ENCODE assay signal across 8 cellular contexts in genomic region chr2:177332041-177332991, GRCh38.
A peak's percentile ranks its signal among the peaks of the same experiment; 100 is the strongest.
DNase-seq lines count a peak whose midpoint lies in the region; ATAC-seq, FAIRE-seq and TF ChIP-seq lines count a peak whose summit lies in the region.

No MANE protein-coding gene starts in this region.

- no peaks in the 10 kb centered on the region for H3K36me3 Mint-ChIP-seq in GM23338 (ENCODE audit: low read depth)

- peak; percentile 91 for FAIRE-seq in K562 (lab: Jason Lieb, UNC)

- peaks cover 10% of the 10 kb centered on the region; the same call in 1 of the 2 replicates for H3K4me1 ChIP-seq in GM23338 (ENCODE audit: insufficient read depth)
- H3K4me1 ChIP-seq in K562 (replicated peaks in 1 of 2; ENCODE audit: control insufficient read depth in 2 of 2, insufficient read depth in 2 of 2, low read length in 2 of 2), result peaks cover 0 to 21% of the 10 kb centered on the region in 2 experiments; a peak in 4 of 5 replicates
- peaks cover 0 to 5% of the 10 kb centered on the region in 2 donors for H3K4me1 ChIP-seq in gastrocnemius medialis

- intact Hi-C loops in K562 (cut with micrococcal nuclease) (loop anchor here (1.0 to 10.0 kb wide), 3 partner anchors 69 to 168 kb away; no protein-coding TSS in a partner anchor), gastrocnemius medialis (cut with DNase I; ENCODE audit: low total_unique reads) (loop anchor here (1.0 kb wide), 2 partner anchors 69 to 168 kb away; no protein-coding TSS in a partner anchor)

- H3K79me2 ChIP-seq in GM23338 (replicated peaks; ENCODE audit: insufficient read depth) (no peaks in the 10 kb centered on the region), K562 (ENCODE audit: control insufficient read depth, insufficient read depth, low read length) (no peaks in the 10 kb centered on the region)

- peak; percentile 55 to 73 for DNase-seq in NCI-H2081 (lab: John Stamatoyannopoulos, UW)
- DNase-seq in NCI-H2081 treated with DMSO at 0.1 percent for 48 hours (lab: John Stamatoyannopoulos, UW), result no peak
- peak; percentile 80 for DNase-seq in GM23338 (ENCODE audit: low spot score)
- DNase-seq in LNCaP clone FGC (ENCODE audit: low read depth), result no peak
- peak; percentile 69 for DNase-seq in RPMI8226
- peak; percentile 61 to 84 (median 66) for DNase-seq in K562 (ENCODE audit: extremely low read depth in 1 of 4, low spot score in 3 of 4)
- peak; percentile 23 to 33 for DNase-seq in gastrocnemius medialis

- 22% methylated on average over 9 of the region's 9 CpGs for WGBS in K562 (ENCODE audit: insufficient coverage, low coverage, missing lambda C conversion rate)

- H3K9me2 ChIP-seq in GM23338 (ENCODE audit: insufficient read depth), result no peaks in the 10 kb centered on the region

- H3K27ac ChIP-seq in GM23338 (ENCODE audit: low read depth), result peak overlapping the region; percentile 41
- H3K27ac ChIP-seq in K562 (ENCODE audit: extremely low read depth, low read depth, low read length), result peak overlapping the region; percentile 43; the same call in 2 of the 3 replicates
- H3K27ac ChIP-seq in gastrocnemius medialis, result no peak overlapping the region

- in situ Hi-C loops in K562 (cut with MboI), result loop anchor here (5.0 to 10.0 kb wide), 5 partner anchors 70 to 422 kb away; partner anchors contain the start of gene NFE2L2
- in situ Hi-C loops in gastrocnemius medialis (cut with MboI; ENCODE audit: low sequenced_read_pairs in 4 of 4), result loop anchor here (5.0 to 25.0 kb wide), 10 partner anchors 65 to 432 kb away; a partner anchor contains a TSS

- H3K9me3 ChIP-seq in K562 (replicated peaks; ENCODE audit: control insufficient read depth, insufficient read depth, low read depth, low read length), result no peaks in the 10 kb centered on the region
- H3K9me3 ChIP-seq in gastrocnemius medialis, result no peaks in the 10 kb centered on the region

- H3K36me3 ChIP-seq in GM23338 (ENCODE audit: insufficient read depth), result no peaks in the 10 kb centered on the region
- peaks cover 22% of the 10 kb centered on the region for H3K36me3 ChIP-seq in K562 (ENCODE audit: control insufficient read depth, insufficient read depth, low read length)
- no peaks in the 10 kb centered on the region for H3K36me3 ChIP-seq in gastrocnemius medialis

- no peak for TF ChIP-seq POLR2A in K562 (conservative IDR thresholded peaks at IDR 0.05)
- TF ChIP-seq POLR2A in gastrocnemius medialis (IDR thresholded peaks at IDR 0.05), result no peak

- POLR2A ChIA-PET in K562 (lab: Yijun Ruan, JAX), result interaction anchor here (1.2 to 2.0 kb wide), 2 partner anchors 67 to 167 kb away, joined by 3 to 9 read pairs; no protein-coding TSS in a partner anchor

- H3K4me2 ChIP-seq in GM23338 (peak overlapping the region; percentile 14), K562 (ENCODE audit: insufficient read depth, low read length) (peak overlapping the region; percentile 23; the same call in 1 of the 2 replicates)

- no peak overlapping the region; the same call in 2 of the 3 replicates for H3K4me3 Mint-ChIP-seq in GM23338

- CTCF ChIA-PET in K562 (lab: Yijun Ruan, JAX; ENCODE audit: low intra/inter-chr PET ratio), result interaction anchor here (0.6 to 7.5 kb wide), 5 partner anchors 9 to 249 kb away, joined by 3 to 80 read pairs (median 13); no protein-coding TSS in a partner anchor

- no peaks in the 10 kb centered on the region for H3K9me3 Mint-ChIP-seq in GM23338

- peak; percentile 60 for TF ChIP-seq EP300 in K562 (IDR thresholded peaks at IDR 0.05; ENCODE audit: low read length)

- TF ChIP-seq CTCF in GM23338 (conservative IDR thresholded peaks at IDR 0.05; ENCODE audit: low read depth in 2 of 2) (peak; percentile 76 to 79), LNCaP clone FGC (IDR thresholded peaks at IDR 0.05; ENCODE audit: control insufficient read depth, extremely low read depth, insufficient read depth) (peak; percentile 66), K562 (IDR thresholded peaks at IDR 0.05 in 2 of 3, conservative IDR thresholded peaks at IDR 0.05 in 1 of 3; ENCODE audit: insufficient read depth in 2 of 3, low read depth in 1 of 3, low read length in 3 of 3) (peak; percentile 78 to 95 (median 81)), gastrocnemius medialis (IDR thresholded peaks at IDR 0.05 in 4 of 5, conservative IDR thresholded peaks at IDR 0.05 in 1 of 5) (peak; percentile 51 to 75 (median 64))

- peak overlapping the region; percentile 92 for H3K27ac Mint-ChIP-seq in GM23338

- ATAC-seq in GM23338, result peak; percentile 83
- ATAC-seq in K562, result peak; percentile 83
- peak; percentile 83 to 91 for ATAC-seq in gastrocnemius medialis

- TF ChIP-seq RAD21 in K562 (CRISPR knock-in tag; conservative IDR thresholded peaks at IDR 0.05 in 1 of 2, IDR thresholded peaks at IDR 0.05 in 1 of 2), result peak; percentile 92

- H3K4me3 ChIP-seq in GM23338, result peak overlapping the region; percentile 17; the same call in 1 of the 2 replicates
- H3K4me3 ChIP-seq in LNCaP clone FGC (ENCODE audit: low read depth, low read length), result no peak overlapping the region
- no peak overlapping the region for H3K4me3 ChIP-seq in K562
- H3K4me3 ChIP-seq in iPS-11a (ENCODE audit: low read depth, low read length), result peak overlapping the region; percentile 5
- no peak overlapping the region for H3K4me3 ChIP-seq in gastrocnemius medialis

- BruUV-seq in K562 (replicated peaks; lab: Mats Ljungman, UMichigan), result no TSS peak

- H3K4me1 Mint-ChIP-seq in GM23338, result peaks cover 19% of the 10 kb centered on the region

- no peaks in the 10 kb centered on the region for H3K9me1 ChIP-seq in K562 (ENCODE audit: control insufficient read depth, insufficient read depth, low read length)

- H3K27me3 Mint-ChIP-seq in GM23338 (ENCODE audit: insufficient read depth, low read depth, poor library complexity), result no peaks in the 10 kb centered on the region

- H2AFZ ChIP-seq in GM23338 (peak overlapping the region; percentile 34; the same call in 1 of the 2 replicates), K562 (ENCODE audit: low read depth, low read length) (peak overlapping the region; percentile 80)

- no peaks in the 10 kb centered on the region for H3F3A ChIP-seq in GM23338 (replicated peaks; ENCODE audit: low read depth)

- H3K9ac ChIP-seq in K562 (ENCODE audit: insufficient read depth in 1 of 2, low read depth in 2 of 2, low read length in 2 of 2), result peak overlapping the region in 1 of 2 experiments; percentile 11; a peak in 1 of 4 replicates

- H4K20me1 ChIP-seq in GM23338 (replicated peaks; ENCODE audit: insufficient read depth), result no peaks in the 10 kb centered on the region
- no peaks in the 10 kb centered on the region for H4K20me1 ChIP-seq in K562 (replicated peaks; ENCODE audit: control insufficient read depth, insufficient read depth, low read length)

- no peaks in the 10 kb centered on the region for H3K27me3 ChIP-seq in GM23338 (ENCODE audit: insufficient read depth)
- H3K27me3 ChIP-seq in K562 (ENCODE audit: control insufficient read depth in 2 of 2, insufficient read depth in 2 of 2, low read length in 2 of 2), result no peaks in the 10 kb centered on the region
- no peaks in the 10 kb centered on the region for H3K27me3 ChIP-seq in gastrocnemius medialis

TF ChIP-seq in K562, 482 proteins besides CTCF, POLR2A, EP300 and RAD21 (continues in another document):
- TF ChIP-seq ZNF175 (CRISPR knock-in tag; IDR thresholded peaks at IDR 0.05; ENCODE audit: low read depth), result peak; percentile 65; the same call in 1 of the 2 replicates
- TF ChIP-seq MXI1 (IDR thresholded peaks at IDR 0.05; ENCODE audit: low read depth, low read length), result no peak
- TF ChIP-seq HOMEZ (CRISPR knock-in tag; IDR thresholded peaks at IDR 0.05), result no peak
- TF ChIP-seq ATF1 (CRISPR knock-in tag; IDR thresholded peaks at IDR 0.05), result no peak
- 0 out of 2 replicates have a peak, but pooled peaks have one; percentile 35 for TF ChIP-seq ATF1 (tag; IDR thresholded peaks at IDR 0.05)
- 0 out of 2 replicates have a peak, but pooled peaks have one; percentile 19 for TF ChIP-seq TOE1 (IDR thresholded peaks at IDR 0.05; ENCODE audit: borderline replicate concordance)
- TF ChIP-seq TOE1 (CRISPR knock-in tag; IDR thresholded peaks at IDR 0.05; ENCODE audit: borderline replicate concordance, low read depth), result no peak
- peak; percentile 53 for TF ChIP-seq CEBPB (tag; IDR thresholded peaks at IDR 0.05)
- peak; percentile 72 to 87 for TF ChIP-seq FOXK2 (conservative IDR thresholded peaks at IDR 0.05 in 1 of 2, IDR thresholded peaks at IDR 0.05 in 1 of 2; ENCODE audit: low read depth in 2 of 2)
- TF ChIP-seq NBN (IDR thresholded peaks at IDR 0.05; ENCODE audit: low read depth), result peak; percentile 73; the same call in 1 of the 2 replicates
- TF ChIP-seq CBX3 (IDR thresholded peaks at IDR 0.05; ENCODE audit: borderline replicate concordance in 1 of 2, low read length in 2 of 2), result peak in 1 of 2 experiments; percentile 34; a peak in 1 of 3 replicates

Comparison
In these comparisons a context has a peak if more than half of its experiments do, and no peak if none do; other contexts are left out.
1. DNase-seq: peak in NCI-H2081 (2 of 2), GM23338 (single experiment), RPMI8226 (single experiment), K562 (4 of 4) and gastrocnemius medialis (2 of 2); none in NCI-H2081 treated with DMSO at 0.1 percent for 48 hours (single experiment) and LNCaP clone FGC (single experiment).
2. H3K27ac ChIP-seq: peak in GM23338 (single experiment) and K562 (single experiment); none in gastrocnemius medialis (0 of 4).
3. H3K4me3 ChIP-seq: peak in GM23338 (single experiment) and iPS-11a (single experiment); none in LNCaP clone FGC (single experiment), K562 (single experiment) and gastrocnemius medialis (0 of 4).
4. Peak in every context shown above with its lines, with median percentiles within 50 percentile points of each other: ATAC-seq and CTCF ChIP-seq.